In the genomic region with DNA sequence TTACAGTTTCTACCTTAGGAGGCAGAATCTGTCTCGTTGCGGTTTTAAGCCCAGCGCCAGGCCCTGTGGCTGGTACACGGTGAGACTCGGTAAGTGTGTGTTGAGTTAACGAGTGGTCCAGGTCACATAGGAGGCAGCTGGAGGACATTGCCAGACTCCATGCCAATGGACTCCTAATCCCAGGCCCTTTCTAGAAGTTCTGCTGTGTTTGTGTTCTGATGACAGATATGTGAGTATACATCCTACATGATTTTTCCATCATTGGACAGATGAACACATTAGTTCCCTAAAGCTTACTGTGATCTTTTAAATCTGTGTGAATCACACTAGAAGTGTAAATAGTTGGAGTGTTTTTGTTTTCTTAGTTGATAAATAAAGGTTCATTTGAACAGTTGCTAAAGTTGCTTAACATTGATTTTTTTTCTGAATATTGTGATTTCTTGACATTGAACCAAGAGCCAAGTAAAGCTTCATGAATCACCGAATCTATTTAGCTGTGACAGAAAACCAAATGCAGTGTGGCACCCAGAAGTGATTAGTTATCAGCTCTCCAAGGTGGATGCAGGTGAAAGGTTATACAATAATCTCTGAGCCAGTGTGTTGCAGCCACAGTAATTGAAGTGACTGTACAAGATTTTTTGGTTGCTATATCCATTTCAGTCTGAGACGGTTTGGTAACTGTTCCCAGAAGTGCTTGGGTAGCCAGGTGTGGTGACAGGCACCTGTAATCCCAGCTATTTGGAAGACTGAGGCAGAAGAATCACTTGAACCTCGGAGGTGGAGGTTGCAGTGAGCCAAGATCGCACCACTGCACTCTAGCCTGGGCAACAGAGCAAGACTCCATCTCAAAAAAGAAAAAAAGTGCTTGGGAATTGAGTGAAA, we compare ENCODE assay signal across 13 cellular contexts. TPM values are rescaled to one million over a fixed set of nuclear protein-coding genes. Genes with fewer than 3 reads are reported as not detected.
A peak's percentile ranks its signal among the peaks of the same experiment; 100 is the strongest.
DNase-seq lines count a peak whose midpoint lies in the region; ATAC-seq and TF ChIP-seq lines count a peak whose summit lies in the region.
"Had no signal": no experiment of that assay in that cellular context is flagged by ENCODE, and none has a peak within 500 bp of the region (broad histone marks: within the 10 kb centered on the region; RNA-seq: fewer than 3 reads in every experiment).

No MANE protein-coding gene starts in this region.

- H3K9ac ChIP-seq in mammary epithelial cell (ENCODE audit: insufficient read depth, low read length), result no peak overlapping the region

- no TSS peak for BruUV-seq in mammary epithelial cell (replicated peaks; lab: Mats Ljungman, UMichigan)

- H3K27ac ChIP-seq in mammary epithelial cell (ENCODE audit: insufficient read depth, low read depth, low read length), result peak overlapping the region; percentile 40
- H3K27ac ChIP-seq in breast epithelium, result peak overlapping the region in 1 of 2 donors; percentile 11
- peak overlapping the region; percentile 29 for H3K27ac ChIP-seq in suprapubic skin
- H3K27ac ChIP-seq: lower lobe of right lung, tibial artery had no signal

- DNase-seq in mammary epithelial cell (no peak), breast epithelium (ENCODE audit: low spot score in 2 of 2) (no peak), kidney tubule cell (ENCODE audit: low spot score) (peak; percentile 73), suprapubic skin (ENCODE audit: low spot score in 2 of 2) (no peak), SK-N-DZ (ENCODE audit: low spot score) (no peak), SW 1271 (lab: John Stamatoyannopoulos, UW) (no peak)
- DNase-seq: activated gamma-delta T cell treated with Interleukin-2 at 50 U/mL for 16 hours, lower lobe of right lung, NCI-H1105 treated with DMSO at 0.1 percent for 48 hours, NCI-H526, tibial artery had no signal

- H3K4me3 ChIP-seq in mammary epithelial cell (replicated peaks in 1 of 3; ENCODE audit: insufficient read depth in 1 of 3, low read depth in 2 of 3, low read length in 3 of 3) (no peak overlapping the region), breast epithelium (no peak overlapping the region), suprapubic skin (no peak overlapping the region)
- H3K4me3 ChIP-seq: lower lobe of right lung, tibial artery had no signal

- H3K79me2 ChIP-seq in mammary epithelial cell (ENCODE audit: insufficient read depth, low read length), result no peaks in the 10 kb centered on the region

- TF ChIP-seq POLR2A in breast epithelium (IDR thresholded peaks at IDR 0.05) (no peak), suprapubic skin (IDR thresholded peaks at IDR 0.05) (no peak)

- intact Hi-C loops in mammary epithelial cell (cut with micrococcal nuclease) (no loop called here), breast epithelium (cut with DNase I; ENCODE audit: low total_unique reads) (no loop called here)

- H3K27me3 ChIP-seq in mammary epithelial cell (ENCODE audit: insufficient read depth, low read length) (no peaks in the 10 kb centered on the region), breast epithelium (no peaks in the 10 kb centered on the region), suprapubic skin (no peaks in the 10 kb centered on the region)
- H3K27me3 ChIP-seq: tibial artery had no signal

- ATAC-seq in activated T-helper 17 cell treated with anti-CD3 and anti-CD28 coated beads, Interleukin-2, amount 50 U/mL, for 72 hours (replicated peaks), result peak; percentile 15
- ATAC-seq in GM21381 (IDR thresholded peaks at IDR 0.05; ENCODE audit: unreplicated experiment), result no peak

- H3K27ac Mint-ChIP-seq in activated T-helper 17 cell treated with anti-CD3 and anti-CD28 coated beads, Interleukin-2, amount 50 U/mL, for 72 hours, result no peak overlapping the region

- H3K4me1 Mint-ChIP-seq in activated T-helper 17 cell treated with anti-CD3 and anti-CD28 coated beads, Interleukin-2, amount 50 U/mL, for 72 hours, result peaks cover 22% of the 10 kb centered on the region

- no peak for TF ChIP-seq EP300 in suprapubic skin (IDR thresholded peaks at IDR 0.05)

- peaks cover 17% of the 10 kb centered on the region for H3K36me3 Mint-ChIP-seq in activated T-helper 17 cell treated with anti-CD3 and anti-CD28 coated beads, Interleukin-2, amount 50 U/mL, for 72 hours (ENCODE audit: low read depth)

- CTCF ChIA-PET in mammary epithelial cell (lab: Charles Lee; ENCODE audit: low non-redundant PET), result interaction anchor here (1.6 kb wide), 1 partner anchor 50 kb away, joined by 8 read pairs; no protein-coding TSS in a partner anchor

- in situ Hi-C loops in mammary epithelial cell (cut with MboI; ENCODE audit: low sequenced_read_pairs in 2 of 2), result no loop called here

- H3K27me3 Mint-ChIP-seq in activated T-helper 17 cell treated with anti-CD3 and anti-CD28 coated beads, Interleukin-2, amount 50 U/mL, for 72 hours, result no peaks in the 10 kb centered on the region

- H3K36me3 ChIP-seq in mammary epithelial cell (ENCODE audit: insufficient read depth, low read length) (no peaks in the 10 kb centered on the region), breast epithelium (no peaks in the 10 kb centered on the region), suprapubic skin (peaks cover 11% of the 10 kb centered on the region)
- H3K36me3 ChIP-seq: lower lobe of right lung had no signal

- TF ChIP-seq CTCF in mammary epithelial cell (conservative IDR thresholded peaks at IDR 0.05 in 1 of 2, IDR thresholded peaks at IDR 0.05 in 1 of 2; ENCODE audit: extremely low read depth in 1 of 2, insufficient read depth in 1 of 2, low read depth in 1 of 2, low read length in 2 of 2) (no peak), breast epithelium (IDR thresholded peaks at IDR 0.05) (no peak), suprapubic skin (IDR thresholded peaks at IDR 0.05) (no peak)

- H3K9me3 ChIP-seq in mammary epithelial cell (replicated peaks; ENCODE audit: insufficient read depth, low read length) (no peaks in the 10 kb centered on the region), breast epithelium (no peaks in the 10 kb centered on the region), suprapubic skin (no peaks in the 10 kb centered on the region)
- H3K9me3 ChIP-seq: lower lobe of right lung, tibial artery had no signal

- H3K4me2 ChIP-seq in mammary epithelial cell (ENCODE audit: insufficient read depth, low read depth, low read length), result no peak overlapping the region

- dilution Hi-C loops in mammary epithelial cell (cut with HindIII; ENCODE audit: low sequenced_read_pairs), result no loop called here

- H3K4me1 ChIP-seq in mammary epithelial cell (ENCODE audit: insufficient read depth, low read length) (peaks cover 29% of the 10 kb centered on the region), breast epithelium (no peaks in the 10 kb centered on the region), suprapubic skin (peaks cover 10% of the 10 kb centered on the region)
- H3K4me1 ChIP-seq: lower lobe of right lung, tibial artery had no signal

- H3K4me3 Mint-ChIP-seq in activated T-helper 17 cell treated with anti-CD3 and anti-CD28 coated beads, Interleukin-2, amount 50 U/mL, for 72 hours, result peak overlapping the region; percentile 25

- 91% methylated on average over 10 of the region's 10 CpGs for WGBS in mammary epithelial cell (ENCODE audit: low coverage, missing lambda C conversion rate)
- 87% methylated on average over 8 of the region's 10 CpGs for WGBS in suprapubic skin

- peak overlapping the region; percentile 5 for H2AFZ ChIP-seq in mammary epithelial cell (ENCODE audit: low read depth, low read length)

- H3K9me3 Mint-ChIP-seq in activated T-helper 17 cell treated with anti-CD3 and anti-CD28 coated beads, Interleukin-2, amount 50 U/mL, for 72 hours, result no peaks in the 10 kb centered on the region

- H4K20me1 ChIP-seq in mammary epithelial cell (ENCODE audit: insufficient read depth, low read length), result no peaks in the 10 kb centered on the region

RNA-seq across cellular contexts. Expression of gene DOP1B, which starts 46.3 kb away (rescaled TPM):
- total RNA-seq in mammary epithelial cell, result 10 to 100 TPM; 10.4 to 16.2 TPM
- polyA plus RNA-seq in mammary epithelial cell, result 4.1 TPM
- polyA minus RNA-seq in mammary epithelial cell, result 11.2 TPM
- total RNA-seq in breast epithelium, result 10 to 100 TPM; 11.5 to 21.4 (median 19.7) TPM
- total RNA-seq in activated T-helper 17 cell treated with anti-CD3 and anti-CD28 coated beads, Interleukin-2, amount 50 U/mL, for 72 hours, result 10 to 100 TPM; 13.5 to 13.6 TPM
- total RNA-seq in suprapubic skin, result 10 to 100 TPM; 23.8 to 49.6 (median 34.8) TPM
- polyA plus RNA-seq in SK-N-DZ (2014; cell fraction: cytosol; rRNA removed), result 5.4 and 7.7 TPM in 2 replicates
- 2.1 and 3.5 TPM in 2 replicates for polyA plus RNA-seq in SK-N-DZ (2014; cell fraction: nucleus; rRNA removed)
